Comparison of ENCODE assay signal across 8 cellular contexts in the genomic region with DNA sequence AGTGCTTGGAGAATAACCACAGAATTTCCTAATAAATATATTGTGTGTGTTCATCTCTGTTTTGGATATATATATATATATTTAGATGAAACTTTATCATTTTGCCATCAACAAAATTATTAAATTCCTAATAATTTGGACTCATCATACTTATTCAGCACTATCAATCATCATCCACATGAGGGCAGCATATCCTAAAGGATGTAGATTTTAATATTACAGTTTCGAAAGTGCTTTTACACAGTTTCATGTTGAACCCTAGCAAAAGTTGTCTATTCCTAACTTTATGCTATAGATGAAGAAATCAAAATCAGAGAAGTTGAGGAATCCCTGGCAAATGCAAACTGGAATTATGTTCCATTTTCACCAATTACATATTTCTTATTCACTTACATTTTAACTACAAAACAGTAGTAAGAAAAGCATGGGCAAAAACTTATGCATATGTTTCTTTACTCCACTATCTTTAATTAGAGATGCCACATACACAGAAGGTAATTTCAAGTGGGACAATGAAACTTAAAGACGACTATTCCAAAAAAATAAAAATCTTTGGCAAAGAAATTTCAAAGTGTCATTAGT. TPM values are rescaled to one million over a fixed set of nuclear protein-coding genes. Genes with fewer than 3 reads are reported as not detected.
DNase-seq lines count a peak whose midpoint lies in the region; FAIRE-seq and TF ChIP-seq lines count a peak whose summit lies in the region.

No MANE protein-coding gene starts in this region.

- intact Hi-C loops in cardiac septum (cut with DNase I) (loop anchor here (5.0 kb wide), 1 partner anchor 193 kb away; no protein-coding TSS in a partner anchor), kidney (cut with DNase I) (loop anchor here (10.0 kb wide), 1 partner anchor 195 kb away; no protein-coding TSS in a partner anchor), vagina (cut with DNase I) (loop anchor here (5.0 kb wide), 2 partner anchors 193 to 1732 kb away; no protein-coding TSS in a partner anchor)

- TF ChIP-seq CTCF in cardiac muscle cell (IDR thresholded peaks at IDR 0.05; ENCODE audit: low read depth, low read length) = peak; percentile 47
- TF ChIP-seq CTCF in WERI-Rb-1 (IDR thresholded peaks at IDR 0.05; ENCODE audit: low read depth, low read length) = 0 out of 2 replicates have a peak, but pooled peaks have one; percentile 3
- peak; percentile 78 for TF ChIP-seq CTCF in kidney (IDR thresholded peaks at IDR 0.05; ENCODE audit: borderline replicate concordance, extremely low read depth, insufficient read depth)
- peak; percentile 22 to 56 (median 37) for TF ChIP-seq CTCF in vagina (IDR thresholded peaks at IDR 0.05)

- peak; percentile 90 for FAIRE-seq in kidney (lab: Jason Lieb, UNC)

- H3K4me1 ChIP-seq in cardiac muscle cell (ENCODE audit: low read depth) (no peaks in the 10 kb centered on the region), kidney (ENCODE audit: control insufficient read depth in 1 of 2, insufficient read depth in 1 of 2, low read depth in 1 of 2, low read length in 2 of 2) (no peaks in the 10 kb centered on the region), vagina (no peaks in the 10 kb centered on the region)

- H3K9me3 ChIP-seq in cardiac muscle cell (ENCODE audit: low read depth) (no peaks in the 10 kb centered on the region), WERI-Rb-1 (ENCODE audit: severe bottlenecking) (no peaks in the 10 kb centered on the region), kidney (ENCODE audit: control insufficient read depth in 1 of 2, low read length in 2 of 2) (no peaks in the 10 kb centered on the region), vagina (no peaks in the 10 kb centered on the region)

- H3K27ac ChIP-seq in cardiac muscle cell (no peak overlapping the region), WERI-Rb-1 (no peak overlapping the region), kidney (ENCODE audit: low read depth in 2 of 2, low read length in 2 of 2) (no peak overlapping the region), vagina (no peak overlapping the region)

- H3K36me3 ChIP-seq in cardiac muscle cell (no peaks in the 10 kb centered on the region), WERI-Rb-1 (no peaks in the 10 kb centered on the region), kidney (ENCODE audit: control insufficient read depth in 1 of 2, insufficient read depth in 2 of 2, low read length in 2 of 2) (no peaks in the 10 kb centered on the region), vagina (no peaks in the 10 kb centered on the region)

- H3K27me3 ChIP-seq in cardiac muscle cell (no peaks in the 10 kb centered on the region), WERI-Rb-1 (ENCODE audit: insufficient read depth, low read depth, severe bottlenecking) (no peaks in the 10 kb centered on the region), vagina (no peaks in the 10 kb centered on the region)

- TF ChIP-seq POLR2A in vagina (IDR thresholded peaks at IDR 0.05) = no peak

- peak; percentile 45 to 72 for DNase-seq in cardiac muscle cell (ENCODE audit: low read depth in 1 of 2, low spot score in 1 of 2)
- no peak for DNase-seq in cardiac septum (ENCODE audit: low spot score)
- peak; percentile 52 to 75 for DNase-seq in Kasumi-1 (lab: John Stamatoyannopoulos, UW)
- DNase-seq in WERI-Rb-1 = no peak
- no peak for DNase-seq in kidney
- no peak for DNase-seq in vagina (ENCODE audit: extremely low spot score in 2 of 2)
- no peak for DNase-seq in DMS79 (lab: John Stamatoyannopoulos, UW)
- DNase-seq in effector CD8-positive, alpha-beta T cell (lab: John Stamatoyannopoulos, UW) = no peak

- H3K9ac ChIP-seq in kidney (ENCODE audit: low read length in 2 of 2) = no peak overlapping the region

- H3K4me3 ChIP-seq in cardiac muscle cell (no peak overlapping the region), WERI-Rb-1 (ENCODE audit: low read depth, low read length) (no peak overlapping the region), kidney (ENCODE audit: low read length in 2 of 2) (peak overlapping the region; percentile 32 to 52), vagina (no peak overlapping the region)

RNA-seq across cellular contexts. Expression of a gene that starts 36.6 kb away (rescaled TPM):
- not detected in 2 replicates for total RNA-seq in cardiac muscle cell
- polyA plus RNA-seq in cardiac muscle cell = not detected in 2 replicates
- total RNA-seq in cardiac septum = not detected
- not detected for total RNA-seq in kidney
- polyA plus RNA-seq in kidney (ENCODE audit: insufficient read depth, low read depth, low replicate concordance) = 2.4 TPM
- total RNA-seq in vagina = not detected

RNA-seq across cellular contexts. Expression of a gene that starts 50.2 kb away (rescaled TPM):
- not detected in 2 replicates for total RNA-seq in cardiac muscle cell
- not detected in 2 replicates for polyA plus RNA-seq in cardiac muscle cell
- not detected for total RNA-seq in cardiac septum
- not detected for total RNA-seq in kidney
- polyA plus RNA-seq in kidney (ENCODE audit: insufficient read depth, low read depth, low replicate concordance) = not detected
- not detected for total RNA-seq in vagina

Comparison
In these comparisons a context has a peak if more than half of its experiments do, and no peak if none do; other contexts are left out.
1. DNase-seq: peak in cardiac muscle cell (2 of 2) and Kasumi-1 (2 of 2); none in cardiac septum (single experiment), WERI-Rb-1 (single experiment), kidney (single experiment), vagina (0 of 2), DMS79 (single experiment) and effector CD8-positive, alpha-beta T cell (single experiment).
2. H3K4me3 ChIP-seq: peak in kidney (2 of 2); none in cardiac muscle cell (single experiment), WERI-Rb-1 (single experiment) and vagina (0 of 2).
3. CTCF ChIP-seq: peak in every context shown above with its lines; median percentile 78 in kidney; 47 in cardiac muscle cell; 37 in vagina; 3 in WERI-Rb-1.